Comparison of ENCODE assay signal across 9 cellular contexts in the genomic region with DNA sequence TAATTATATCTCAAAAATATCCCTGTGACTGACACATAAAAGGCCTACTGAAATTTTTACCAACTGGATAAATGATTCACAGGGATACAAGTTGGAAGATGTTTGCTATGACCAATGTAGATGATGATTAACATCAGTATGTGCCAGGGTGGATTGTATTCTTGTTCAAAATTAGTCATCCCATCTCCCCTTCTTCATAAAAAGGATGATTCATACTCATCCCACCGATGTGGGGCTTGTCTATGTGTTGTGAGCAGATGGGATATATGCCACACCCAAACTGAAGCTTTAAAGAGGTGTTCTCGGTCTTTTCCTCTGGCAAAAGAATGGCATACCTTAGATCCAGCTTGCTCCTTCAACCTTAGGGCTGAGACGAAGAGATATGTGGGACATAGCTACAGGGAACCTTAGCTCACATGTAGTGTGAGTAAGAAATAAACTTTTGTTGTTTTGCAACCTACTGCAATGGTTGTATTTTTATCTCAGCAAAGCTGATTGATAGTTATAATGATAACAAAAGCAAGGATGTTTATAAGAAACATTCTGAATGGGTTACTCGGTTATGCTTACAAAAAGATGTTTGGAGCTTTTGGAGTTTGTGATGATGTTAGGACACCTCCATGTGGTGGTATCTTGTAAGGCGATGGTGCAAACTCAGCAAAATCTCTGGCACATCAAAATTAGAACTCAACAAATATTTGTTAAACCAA. TPM values are rescaled to one million over a fixed set of nuclear protein-coding genes. Genes with fewer than 3 reads are reported as not detected.
A peak's percentile ranks its signal among the peaks of the same experiment; 100 is the strongest.
DNase-seq lines count a peak whose midpoint lies in the region; ATAC-seq, FAIRE-seq and TF ChIP-seq lines count a peak whose summit lies in the region.
"Had no signal": no experiment of that assay in that cellular context is flagged by ENCODE, and none has a peak within 500 bp of the region (broad histone marks: within the 10 kb centered on the region; RNA-seq: fewer than 3 reads in every experiment).

No MANE protein-coding gene starts in this region.

- ATAC-seq in HG02610 (IDR thresholded peaks at IDR 0.05; ENCODE audit: unreplicated experiment): no peak

- CTCF ChIA-PET in endothelial cell of umbilical vein (lab: Charles Lee): interaction anchor here (0.6 to 1.8 kb wide), 14 partner anchors 10 to 1950 kb away, joined by 3 to 11 read pairs (median 3); a partner anchor contains a TSS

- H3K27ac ChIP-seq in endothelial cell of umbilical vein (ENCODE audit: insufficient read depth, low read depth, low read length): no peak overlapping the region
- H3K27ac ChIP-seq: BLaER1 had no signal

- TF ChIP-seq CTCF in endothelial cell of umbilical vein (IDR thresholded peaks at IDR 0.05; ENCODE audit: extremely low read depth in 1 of 2, insufficient read depth in 1 of 2, low read depth in 1 of 2, low read length in 2 of 2): peak; percentile 20 to 43

- dilution Hi-C loops in endothelial cell of umbilical vein (cut with MboI; ENCODE audit: extremely low pct_ligation_motif_present, low sequenced_read_pairs): no loop called here

- H3K9ac ChIP-seq in endothelial cell of umbilical vein (replicated peaks; ENCODE audit: extremely low read depth, insufficient read depth, low read length): no peak overlapping the region
- H3K9ac ChIP-seq: BLaER1 had no signal

- TF ChIP-seq POLR2A in endothelial cell of umbilical vein (IDR thresholded peaks at IDR 0.05; ENCODE audit: low read depth, low read length): no peak

- no peaks in the 10 kb centered on the region for H3K27me3 ChIP-seq in H7 (ENCODE audit: control insufficient read depth, insufficient read depth, low read length)
- no peaks in the 10 kb centered on the region for H3K27me3 ChIP-seq in endothelial cell of umbilical vein (ENCODE audit: control insufficient read depth in 2 of 2, insufficient read depth in 2 of 2, low read length in 2 of 2)
- H3K27me3 ChIP-seq: BLaER1 had no signal

- no peak overlapping the region for H3K4me2 ChIP-seq in endothelial cell of umbilical vein (ENCODE audit: insufficient read depth, low read length)
- H3K4me2 ChIP-seq: BLaER1 had no signal

- no peaks in the 10 kb centered on the region for H3K9me3 ChIP-seq in endothelial cell of umbilical vein (replicated peaks; ENCODE audit: control insufficient read depth, insufficient read depth, low read length)
- H3K9me3 ChIP-seq: BLaER1 had no signal

- H3K9me1 ChIP-seq in endothelial cell of umbilical vein (replicated peaks; ENCODE audit: control insufficient read depth, extremely low read depth, insufficient read depth, low read length): no peaks in the 10 kb centered on the region

- H4K20me1 ChIP-seq in endothelial cell of umbilical vein (replicated peaks; ENCODE audit: control insufficient read depth, extremely low read depth, insufficient read depth, low read length): no peaks in the 10 kb centered on the region
- H4K20me1 ChIP-seq: BLaER1 had no signal

- DNase-seq in DMS53 (lab: John Stamatoyannopoulos, UW): peak; percentile 56
- no peak for DNase-seq in DMS53 treated with DMSO at 0.1 percent for 48 hours (lab: John Stamatoyannopoulos, UW; ENCODE audit: unreplicated experiment)
- DNase-seq in H7: peak; percentile 13
- DNase-seq in NCI-H2196 (lab: John Stamatoyannopoulos, UW; ENCODE audit: unreplicated experiment): peak; percentile 6
- DNase-seq in endothelial cell of umbilical vein (ENCODE audit: low read depth, low spot score): peak; percentile 42
- DNase-seq in skeletal muscle cell (ENCODE audit: low read depth): peak; percentile 74
- DNase-seq in NCI-H1436 treated with DMSO at 0.1 percent for 48 hours (lab: John Stamatoyannopoulos, UW): no peak

- FAIRE-seq in endothelial cell of umbilical vein (lab: Jason Lieb, UNC): no peak

- no peaks in the 10 kb centered on the region for H3K79me2 ChIP-seq in endothelial cell of umbilical vein (ENCODE audit: control insufficient read depth, insufficient read depth, low read length)

- no peak overlapping the region for H2AFZ ChIP-seq in endothelial cell of umbilical vein (ENCODE audit: low read depth, low read length)

- no peaks in the 10 kb centered on the region for H3K36me3 ChIP-seq in H7 (replicated peaks; ENCODE audit: control insufficient read depth, insufficient read depth, low read length)
- H3K36me3 ChIP-seq in endothelial cell of umbilical vein (ENCODE audit: control insufficient read depth in 2 of 2, extremely low read depth in 1 of 2, insufficient read depth in 2 of 2, low read length in 2 of 2): no peaks in the 10 kb centered on the region
- H3K36me3 ChIP-seq: BLaER1 had no signal

- no peak overlapping the region for H3K4me3 ChIP-seq in H7 (ENCODE audit: insufficient read depth, low read depth, low read length)
- H3K4me3 ChIP-seq in endothelial cell of umbilical vein (replicated peaks in 1 of 3; ENCODE audit: insufficient read depth in 1 of 3, low read depth in 1 of 3, low read length in 3 of 3): no peak overlapping the region
- no peak overlapping the region for H3K4me3 ChIP-seq in skeletal muscle cell (ENCODE audit: low read depth, low read length)
- H3K4me3 ChIP-seq: BLaER1 had no signal

- intact Hi-C loops in endothelial cell of umbilical vein (cut with micrococcal nuclease): loop anchor here (2.0 to 10.0 kb wide), 3 partner anchors 230 to 1946 kb away; no protein-coding TSS in a partner anchor

- BruUV-seq in endothelial cell of umbilical vein (replicated peaks; lab: Mats Ljungman, UMichigan): no TSS peak

- no peaks in the 10 kb centered on the region for H3K4me1 ChIP-seq in endothelial cell of umbilical vein (ENCODE audit: control insufficient read depth, extremely low read depth, insufficient read depth, low read length)
- H3K4me1 ChIP-seq: BLaER1 had no signal

- POLR2A ChIA-PET in endothelial cell of umbilical vein (lab: Charles Lee): no interaction called here

TF ChIP-seq in endothelial cell of umbilical vein, 7 proteins besides CTCF, POLR2A, EP300 and RAD21:
- TF ChIP-seq MYC (IDR thresholded peaks at IDR 0.05; ENCODE audit: low read depth, low read length) (no peak), FOS (IDR thresholded peaks at IDR 0.05; ENCODE audit: borderline replicate concordance, insufficient read depth, low read length) (peak; percentile 34)

RNA-seq across cellular contexts. Expression of a gene that starts 29.4 kb away (rescaled TPM):
- 0.30 and 0.90 TPM in 2 replicates for total RNA-seq in H7 (2014; rRNA removed; shearing (Covaris generic))
- total RNA-seq in endothelial cell of umbilical vein: not detected in 2 replicates
- polyA plus RNA-seq in endothelial cell of umbilical vein: not detected in 2 replicates
- 0.05 and 0.06 TPM in 2 replicates for polyA plus RNA-seq in endothelial cell of umbilical vein (2011; cell fraction: cytosol; rRNA removed)
- 0.11 TPM in 1 of 2 replicates, not detected in the other for polyA plus RNA-seq in endothelial cell of umbilical vein (2011; cell fraction: nucleus; rRNA removed)
- not detected in 2 replicates for polyA plus RNA-seq in endothelial cell of umbilical vein (2012)
- 0.53 TPM in 1 of 2 replicates, not detected in the other for polyA minus RNA-seq in endothelial cell of umbilical vein
- not detected for polyA minus RNA-seq in endothelial cell of umbilical vein (2011; cell fraction: cytosol; rRNA and poly(A)+ RNA removed)
- polyA minus RNA-seq in endothelial cell of umbilical vein (2011; cell fraction: nucleus; rRNA and poly(A)+ RNA removed): not detected in 2 replicates

RNA-seq across cellular contexts. Expression of a gene that starts 29.6 kb away (rescaled TPM):
- 11.5 and 15.7 TPM in 2 replicates for total RNA-seq in H7 (2014; rRNA removed; shearing (Covaris generic))
- 12.4 and 15.6 TPM in 2 replicates for total RNA-seq in endothelial cell of umbilical vein
- polyA plus RNA-seq in endothelial cell of umbilical vein: 2.3 and 3.3 TPM in 2 replicates
- polyA plus RNA-seq in endothelial cell of umbilical vein (2011; cell fraction: cytosol; rRNA removed): 2.9 and 3.3 TPM in 2 replicates
- polyA plus RNA-seq in endothelial cell of umbilical vein (2011; cell fraction: nucleus; rRNA removed): 12.7 and 21.0 TPM in 2 replicates
- 5.2 and 6.9 TPM in 2 replicates for polyA plus RNA-seq in endothelial cell of umbilical vein (2012)
- 10.0 and 10.5 TPM in 2 replicates for polyA minus RNA-seq in endothelial cell of umbilical vein
- polyA minus RNA-seq in endothelial cell of umbilical vein (2011; cell fraction: cytosol; rRNA and poly(A)+ RNA removed): 7.0 TPM
- 49.7 and 55.2 TPM in 2 replicates for polyA minus RNA-seq in endothelial cell of umbilical vein (2011; cell fraction: nucleus; rRNA and poly(A)+ RNA removed)

Comparison
In these comparisons a context has a peak if more than half of its experiments do, and no peak if none do; other contexts are left out.
1. DNase-seq: peak in DMS53 (single experiment), H7 (single experiment), NCI-H2196 (single experiment), endothelial cell of umbilical vein (single experiment) and skeletal muscle cell (single experiment); none in DMS53 treated with DMSO at 0.1 percent for 48 hours (single experiment) and NCI-H1436 treated with DMSO at 0.1 percent for 48 hours (single experiment).